Comparison of ENCODE assay signal across 19 cellular contexts in the genomic region with DNA sequence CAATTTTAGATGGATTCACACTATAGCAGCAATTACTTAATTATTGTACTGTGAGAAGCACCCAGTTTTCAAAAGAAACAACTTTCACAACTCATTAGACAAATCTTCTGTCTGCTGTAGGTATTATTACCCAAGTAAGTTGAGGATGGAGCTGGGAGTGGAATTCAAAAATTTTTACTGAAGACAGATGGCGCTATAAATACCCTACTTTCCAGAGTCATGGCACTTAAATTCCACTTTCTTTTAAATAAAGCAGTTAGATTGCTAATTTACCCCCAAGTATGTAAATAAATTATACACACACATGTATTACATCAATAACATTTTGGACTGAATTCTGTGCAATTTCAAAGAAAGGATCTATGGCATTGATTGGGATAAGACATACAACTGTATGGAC.
DNase-seq lines count a peak whose midpoint lies in the region; TF ChIP-seq lines count a peak whose summit lies in the region.
"Had no signal": no experiment of that assay in that cellular context is flagged by ENCODE, and none has a peak within 500 bp of the region (broad histone marks: within the 10 kb centered on the region; RNA-seq: fewer than 3 reads in every experiment).

No MANE protein-coding gene starts in this region.

- H2AFZ ChIP-seq in OCI-LY1 (ENCODE audit: low read length) (no peak overlapping the region), Karpas-422 (ENCODE audit: low read length) (no peak overlapping the region)

- H3K79me2 ChIP-seq in OCI-LY1 (ENCODE audit: insufficient read depth, low read length): no peaks in the 10 kb centered on the region
- no peaks in the 10 kb centered on the region for H3K79me2 ChIP-seq in Karpas-422 (ENCODE audit: low read length)

- no peak overlapping the region for H3K27ac ChIP-seq in 22Rv1
- no peak overlapping the region for H3K27ac ChIP-seq in C4-2B
- no peak overlapping the region for H3K27ac ChIP-seq in OCI-LY1 (ENCODE audit: low read depth, low read length, poor library complexity, severe bottlenecking)
- H3K27ac ChIP-seq in endodermal cell (ENCODE audit: low read depth, low read length): no peak overlapping the region
- H3K27ac ChIP-seq in Karpas-422 (ENCODE audit: low read length): no peak overlapping the region

- H3K27ac Mint-ChIP-seq in endodermal cell: no peak overlapping the region
- H3K27ac Mint-ChIP-seq: B cell; CD4-positive, alpha-beta memory T cell; T-helper 1 cell treated with Interleukin-12 subunit alpha and Interleukin-12 subunit beta and Interleukin-4 antibody, amounts not matched to agents 30 μg/mL and 1 μg/mL, for 36 hours had no signal

- H3K4me2 ChIP-seq in OCI-LY1 (ENCODE audit: low read length) (no peak overlapping the region), Karpas-422 (ENCODE audit: low read depth, low read length, poor library complexity, severe bottlenecking) (no peak overlapping the region)

- WGBS in endodermal cell (ENCODE audit: insufficient coverage in 1 of 2, insufficient read length in 1 of 2), 2 experiments: 58 to 60% methylated on average over 1 of the region's 1 CpG

- TF ChIP-seq CTCF in 22Rv1 (IDR thresholded peaks at IDR 0.05): peak; percentile 36; the same call in 1 of the 2 replicates
- peak; percentile 37 for TF ChIP-seq CTCF in C4-2B (conservative IDR thresholded peaks at IDR 0.05)
- TF ChIP-seq CTCF in OCI-LY1 (IDR thresholded peaks at IDR 0.05; ENCODE audit: low read length): peak; percentile 13; the same call in 1 of the 2 replicates
- TF ChIP-seq CTCF in endodermal cell (conservative IDR thresholded peaks at IDR 0.05): peak; percentile 52

- H3K4me1 ChIP-seq in OCI-LY1 (ENCODE audit: insufficient read depth, low read length, severe bottlenecking): no peaks in the 10 kb centered on the region
- H3K4me1 ChIP-seq in endodermal cell (ENCODE audit: control insufficient read depth, insufficient read depth, low read length): no peaks in the 10 kb centered on the region
- no peaks in the 10 kb centered on the region for H3K4me1 ChIP-seq in Karpas-422 (ENCODE audit: low read length)

- H3K9ac ChIP-seq in OCI-LY1 (ENCODE audit: low read length) (no peak overlapping the region), endodermal cell (ENCODE audit: extremely low read depth, low read length, poor library complexity, severe bottlenecking) (no peak overlapping the region), Karpas-422 (ENCODE audit: low read length) (no peak overlapping the region)

- H3K9me2 ChIP-seq in OCI-LY1 (ENCODE audit: low read depth, low read length) (no peaks in the 10 kb centered on the region), Karpas-422 (replicated peaks; ENCODE audit: insufficient read depth, low read length) (no peaks in the 10 kb centered on the region)

- H3K27me3 ChIP-seq in OCI-LY1 (ENCODE audit: insufficient read depth, low read length) (no peaks in the 10 kb centered on the region), endodermal cell (ENCODE audit: control insufficient read depth, insufficient read depth, low read length, poor library complexity, severe bottlenecking) (no peaks in the 10 kb centered on the region), Karpas-422 (ENCODE audit: low read length) (no peaks in the 10 kb centered on the region)

- no peaks in the 10 kb centered on the region for H3F3A ChIP-seq in OCI-LY1 (ENCODE audit: insufficient read depth, low read length)

- H3K36me3 Mint-ChIP-seq in endodermal cell (ENCODE audit: low read depth): no peaks in the 10 kb centered on the region
- H3K36me3 Mint-ChIP-seq: CD4-positive, alpha-beta memory T cell; IgD-negative memory B cell had no signal

- H3K4me3 ChIP-seq in OCI-LY1 (ENCODE audit: low read depth, low read length, poor library complexity, severe bottlenecking): no peak overlapping the region
- no peak overlapping the region for H3K4me3 ChIP-seq in endodermal cell (ENCODE audit: low read length)
- no peak overlapping the region for H3K4me3 ChIP-seq in Karpas-422 (ENCODE audit: low read length)

- no peaks in the 10 kb centered on the region for H3K9me3 Mint-ChIP-seq in endodermal cell
- H3K9me3 Mint-ChIP-seq: IgD-negative memory B cell; T-helper 1 cell treated with Interleukin-12 subunit alpha and Interleukin-12 subunit beta and Interleukin-4 antibody, amounts not matched to agents 30 μg/mL and 1 μg/mL, for 36 hours had no signal

- H3K36me3 ChIP-seq in OCI-LY1 (ENCODE audit: insufficient read depth, low read length) (no peaks in the 10 kb centered on the region), endodermal cell (ENCODE audit: control insufficient read depth, insufficient read depth, low read length) (no peaks in the 10 kb centered on the region), Karpas-422 (ENCODE audit: insufficient read depth, low read length) (no peaks in the 10 kb centered on the region)

- DNase-seq in endodermal cell (no peak), EL (no peak), UCSD-AML1 (lab: John Stamatoyannopoulos, UW; ENCODE audit: unreplicated experiment) (no peak), A172 (ENCODE audit: low spot score) (no peak), Karpas-422 (no peak)
- DNase-seq: ACHN; Calu3; CD4-positive, alpha-beta memory T cell; DND-41; GDM1; NCI-H1417; NCI-H187 treated with DMSO at 0.1 percent for 48 hours; SHP77 had no signal

- H3K27me3 Mint-ChIP-seq in endodermal cell (ENCODE audit: insufficient read depth): no peaks in the 10 kb centered on the region
- H3K27me3 Mint-ChIP-seq: IgD-negative memory B cell had no signal

- H3K4me1 Mint-ChIP-seq in endodermal cell: no peaks in the 10 kb centered on the region
- H3K4me1 Mint-ChIP-seq: B cell had no signal

- no peak overlapping the region for H3K4me3 Mint-ChIP-seq in endodermal cell
- H3K4me3 Mint-ChIP-seq: B cell; CD4-positive, alpha-beta memory T cell; IgD-negative memory B cell; T-helper 1 cell treated with Interleukin-12 subunit alpha and Interleukin-12 subunit beta and Interleukin-4 antibody, amounts not matched to agents 30 μg/mL and 1 μg/mL, for 36 hours had no signal

- H4K20me1 ChIP-seq in OCI-LY1 (ENCODE audit: insufficient read depth, low read length) (no peaks in the 10 kb centered on the region), Karpas-422 (ENCODE audit: insufficient read depth, low read depth, low read length) (no peaks in the 10 kb centered on the region)

- H3K9me3 ChIP-seq in OCI-LY1 (ENCODE audit: low read length) (no peaks in the 10 kb centered on the region), endodermal cell (ENCODE audit: control insufficient read depth, low read length) (no peaks in the 10 kb centered on the region), Karpas-422 (ENCODE audit: low read length) (no peaks in the 10 kb centered on the region)
